In genomic region chr2:63555931-63556330, GRCh38 we compare ENCODE assay signal across 17 cellular contexts.
"Had no signal": no experiment of that assay in that cellular context is flagged by ENCODE, and none has a peak within 500 bp of the region (broad histone marks: within the 10 kb centered on the region; RNA-seq: fewer than 3 reads in every experiment).

No MANE protein-coding gene starts in this region.

- H3K4me1 ChIP-seq: left lung, vagina had no signal

- ATAC-seq: activated T-cell treated with anti-CD3 and anti-CD28 coated beads, Interleukin-2, amount 50 U/mL, for 4 hours; left lung; psoas muscle; right cardiac atrium had no signal

- H3K4me3 Mint-ChIP-seq: activated CD4-positive, alpha-beta T cell treated with anti-CD3 and anti-CD28 coated beads, Interleukin-2, amount 10 ng/mL, durations not matched to agents 7 days and 5 days; activated naive CD4-positive, alpha-beta T cell treated with anti-CD3 and anti-CD28 coated beads for 36 hours; activated T-cell treated with anti-CD3 and anti-CD28 coated beads, Interleukin-2, amount 50 U/mL, for 4 hours; stimulated activated naive CD8-positive, alpha-beta T cell treated with anti-CD3 and anti-CD28 coated beads, Interleukin-15, Interleukin-2, amounts not matched to agents 100 ng/mL and 50 ng/mL, for 24 hours had no signal

- DNase-seq: activated CD4-positive, alpha-beta T cell treated with anti-CD3 and anti-CD28 coated beads, Interleukin-2, amount 10 ng/mL, durations not matched to agents 7 days and 5 days; activated CD8-positive, alpha-beta memory T cell treated with anti-CD3 and anti-CD28 coated beads, Interleukin-2, amount 50 U/mL, for 4 hours; activated naive CD4-positive, alpha-beta T cell treated with anti-CD3 and anti-CD28 coated beads for 36 hours; activated T-cell treated with anti-CD3 and anti-CD28 coated beads, Interleukin-2, amount 50 U/mL, for 4 hours; brain microvascular endothelial cell; central memory CD4-positive, alpha-beta T cell; erythroblast; foreskin melanocyte; hypothalamus; left lung; psoas muscle; right cardiac atrium; T1000 had no signal

- H3K4me3 ChIP-seq: left lung, psoas muscle, tibial nerve, vagina had no signal

- FAIRE-seq: colon had no signal

- H3K27ac ChIP-seq: brain microvascular endothelial cell, left lung, psoas muscle, tibial nerve, vagina had no signal

- H3K36me3 ChIP-seq: brain microvascular endothelial cell, left lung, vagina had no signal

- H3K9me3 ChIP-seq: vagina had no signal

- H3K27ac Mint-ChIP-seq: activated CD4-positive, alpha-beta T cell treated with anti-CD3 and anti-CD28 coated beads, Interleukin-2, amount 10 ng/mL, durations not matched to agents 7 days and 5 days; activated naive CD4-positive, alpha-beta T cell treated with anti-CD3 and anti-CD28 coated beads for 36 hours; stimulated activated naive CD8-positive, alpha-beta T cell treated with anti-CD3 and anti-CD28 coated beads, Interleukin-15, Interleukin-2, amounts not matched to agents 100 ng/mL and 50 ng/mL, for 24 hours had no signal

- H3K27me3 Mint-ChIP-seq: activated CD4-positive, alpha-beta T cell treated with anti-CD3 and anti-CD28 coated beads, Interleukin-2, amount 10 ng/mL, durations not matched to agents 7 days and 5 days; stimulated activated naive CD8-positive, alpha-beta T cell treated with anti-CD3 and anti-CD28 coated beads, Interleukin-15, Interleukin-2, amounts not matched to agents 100 ng/mL and 50 ng/mL, for 24 hours had no signal

- H3K27me3 ChIP-seq: brain microvascular endothelial cell, left lung, tibial nerve, vagina had no signal
